8 cellular contexts compared by ENCODE assay signal in genomic region chr20:24102290-24102689, GRCh38.
A peak's percentile ranks its signal among the peaks of the same experiment; 100 is the strongest.
DNase-seq lines count a peak whose midpoint lies in the region; ATAC-seq and TF ChIP-seq lines count a peak whose summit lies in the region.

No MANE protein-coding gene starts in this region.

- intact Hi-C loops in esophagus muscularis mucosa (cut with DNase I), result no loop called here

- H3K27me3 ChIP-seq in esophagus muscularis mucosa, result peaks cover 0 to 23% (median 0%) of the 10 kb centered on the region in 4 donors

- DNase-seq in activated T-cell treated with anti-CD3 and anti-CD28 coated beads, Interleukin-2, amount 50 U/mL, for 48 hours, result peak; percentile 44 to 46
- DNase-seq in activated T-cell treated with anti-CD3 and anti-CD28 coated beads for 4 hours (no peak), NCI-H524 treated with DMSO at 0.1 percent for 48 hours (lab: John Stamatoyannopoulos, UW) (peak; percentile 56), esophagus muscularis mucosa (ENCODE audit: extremely low spot score) (no peak), AG08395 (ENCODE audit: low spot score) (no peak)
- no peak for DNase-seq in central memory CD8-positive, alpha-beta T cell (ENCODE audit: low spot score in 2 of 2)
- DNase-seq in stimulated activated CD8-positive, alpha-beta memory T cell treated with anti-CD3 and anti-CD28 coated beads, Interleukin-4, amount 100 ng/mL, for 48 hours, result peak; percentile 38

- H3K9me3 Mint-ChIP-seq in central memory CD8-positive, alpha-beta T cell, result no peaks in the 10 kb centered on the region

- peaks cover 16% of the 10 kb centered on the region for H3K4me1 Mint-ChIP-seq in central memory CD8-positive, alpha-beta T cell

- H3K4me1 ChIP-seq in esophagus muscularis mucosa, result no peaks in the 10 kb centered on the region

- H3K9me3 ChIP-seq in esophagus muscularis mucosa, result no peaks in the 10 kb centered on the region

- no peak overlapping the region for H3K27ac ChIP-seq in esophagus muscularis mucosa (replicated peaks in 1 of 4)

- H3K27ac Mint-ChIP-seq in central memory CD8-positive, alpha-beta T cell (ENCODE audit: low read depth), result peak overlapping the region; percentile 69

- no peak for TF ChIP-seq POLR2A in esophagus muscularis mucosa (IDR thresholded peaks at IDR 0.05; ENCODE audit: low read depth)

- H3K4me3 Mint-ChIP-seq in central memory CD8-positive, alpha-beta T cell, result no peak overlapping the region

- no peaks in the 10 kb centered on the region for H3K36me3 ChIP-seq in esophagus muscularis mucosa

- TF ChIP-seq CTCF in esophagus muscularis mucosa (IDR thresholded peaks at IDR 0.05), result no peak

- peaks cover 3% of the 10 kb centered on the region for H3K27me3 Mint-ChIP-seq in central memory CD8-positive, alpha-beta T cell

- no peak for TF ChIP-seq EP300 in esophagus muscularis mucosa (IDR thresholded peaks at IDR 0.05)

- no peak overlapping the region for H3K4me3 ChIP-seq in esophagus muscularis mucosa

- no peaks in the 10 kb centered on the region for H3K36me3 Mint-ChIP-seq in central memory CD8-positive, alpha-beta T cell (ENCODE audit: insufficient read depth)

- WGBS in esophagus muscularis mucosa, result 61% methylated on average over 7 of the region's 7 CpGs

- ATAC-seq in central memory CD8-positive, alpha-beta T cell (replicated peaks; ENCODE audit: extremely low read depth, poor library complexity, severe bottlenecking), result no peak
- ATAC-seq in HG02970 (IDR thresholded peaks at IDR 0.05; ENCODE audit: low FRiP score, unreplicated experiment), result no peak

Comparison
In these comparisons a context has a peak if more than half of its experiments do, and no peak if none do; other contexts are left out.
1. DNase-seq: peak in activated T-cell treated with anti-CD3 and anti-CD28 coated beads, Interleukin-2, amount 50 U/mL, for 48 hours (2 of 2), NCI-H524 treated with DMSO at 0.1 percent for 48 hours (single experiment) and stimulated activated CD8-positive, alpha-beta memory T cell treated with anti-CD3 and anti-CD28 coated beads, Interleukin-4, amount 100 ng/mL, for 48 hours (single experiment); none in activated T-cell treated with anti-CD3 and anti-CD28 coated beads for 4 hours (single experiment), central memory CD8-positive, alpha-beta T cell (0 of 2), esophagus muscularis mucosa (single experiment) and AG08395 (single experiment).